ENCODE assay signal across 1 cellular context in the genomic region with DNA sequence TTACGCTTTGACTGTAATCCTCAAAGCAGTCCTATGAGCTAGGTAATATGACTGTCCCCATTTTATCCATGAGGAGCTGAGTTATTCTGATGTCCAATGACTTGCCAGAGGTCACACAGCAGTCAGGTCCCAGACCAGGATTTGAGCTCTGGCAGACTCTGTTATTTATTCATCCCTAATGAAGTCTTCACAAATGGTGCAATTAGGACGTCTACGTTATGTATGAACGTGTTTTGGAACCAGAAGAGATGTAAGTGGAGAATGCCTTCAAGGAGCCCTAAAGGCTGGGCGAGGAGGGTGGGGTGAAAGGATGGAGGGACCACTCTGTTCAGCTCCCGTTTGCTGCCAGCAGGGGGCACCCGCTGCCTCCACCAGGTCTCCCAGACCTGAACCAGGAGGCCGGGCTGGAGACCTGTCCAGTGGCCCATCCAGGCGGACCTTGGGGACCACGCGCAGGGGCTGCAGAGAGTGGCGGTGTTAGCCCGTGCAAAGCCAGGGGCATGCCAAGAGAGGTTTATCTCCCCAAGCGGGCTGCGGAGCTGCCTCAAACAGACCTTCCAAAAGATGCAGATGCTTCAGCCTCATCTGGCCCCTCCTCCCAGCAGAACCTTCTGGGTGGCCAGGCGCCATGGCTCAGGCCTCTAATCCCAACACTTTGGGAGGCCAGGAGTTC.
TF ChIP-seq lines count a peak whose summit lies in the region.

No MANE protein-coding gene starts in this region.

TF ChIP-seq in HepG2, 621 proteins besides CTCF, POLR2A, EP300 and RAD21 (continued from another document and continues in another):
- TF ChIP-seq, protein P1, sequence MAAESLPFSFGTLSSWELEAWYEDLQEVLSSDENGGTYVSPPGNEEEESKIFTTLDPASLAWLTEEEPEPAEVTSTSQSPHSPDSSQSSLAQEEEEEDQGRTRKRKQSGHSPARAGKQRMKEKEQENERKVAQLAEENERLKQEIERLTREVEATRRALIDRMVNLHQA (CRISPR knock-in tag; IDR thresholded peaks at IDR 0.05) = no peak
- TF ChIP-seq SATB2 (CRISPR knock-in tag; IDR thresholded peaks at IDR 0.05) = no peak
- TF ChIP-seq HIVEP1 (CRISPR knock-in tag; IDR thresholded peaks at IDR 0.05) = no peak
- no peak for TF ChIP-seq CCAR2 (optimal IDR thresholded peaks at IDR 0.05; ENCODE audit: low read depth, low read length)
- no peak for TF ChIP-seq ZNF773 (CRISPR knock-in tag; IDR thresholded peaks at IDR 0.05; ENCODE audit: borderline replicate concordance)
- TF ChIP-seq ZNF10 (CRISPR knock-in tag; IDR thresholded peaks at IDR 0.05; ENCODE audit: borderline replicate concordance, low read depth) = no peak
- TF ChIP-seq, protein P2, sequence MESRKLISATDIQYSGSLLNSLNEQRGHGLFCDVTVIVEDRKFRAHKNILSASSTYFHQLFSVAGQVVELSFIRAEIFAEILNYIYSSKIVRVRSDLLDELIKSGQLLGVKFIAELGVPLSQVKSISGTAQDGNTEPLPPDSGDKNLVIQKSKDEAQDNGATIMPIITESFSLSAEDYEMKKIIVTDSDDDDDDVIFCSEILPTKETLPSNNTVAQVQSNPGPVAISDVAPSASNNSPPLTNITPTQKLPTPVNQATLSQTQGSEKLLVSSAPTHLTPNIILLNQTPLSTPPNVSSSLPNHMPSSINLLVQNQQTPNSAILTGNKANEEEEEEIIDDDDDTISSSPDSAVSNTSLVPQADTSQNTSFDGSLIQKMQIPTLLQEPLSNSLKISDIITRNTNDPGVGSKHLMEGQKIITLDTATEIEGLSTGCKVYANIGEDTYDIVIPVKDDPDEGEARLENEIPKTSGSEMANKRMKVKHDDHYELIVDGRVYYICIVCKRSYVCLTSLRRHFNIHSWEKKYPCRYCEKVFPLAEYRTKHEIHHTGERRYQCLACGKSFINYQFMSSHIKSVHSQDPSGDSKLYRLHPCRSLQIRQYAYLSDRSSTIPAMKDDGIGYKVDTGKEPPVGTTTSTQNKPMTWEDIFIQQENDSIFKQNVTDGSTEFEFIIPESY (CRISPR knock-in tag; IDR thresholded peaks at IDR 0.05) = no peak
- TF ChIP-seq FOXK2 (IDR thresholded peaks at IDR 0.05) = no peak
- TF ChIP-seq NFYC (CRISPR knock-in tag; IDR thresholded peaks at IDR 0.05) = no peak
- TF ChIP-seq ARHGAP35 (CRISPR knock-in tag; IDR thresholded peaks at IDR 0.05; ENCODE audit: borderline replicate concordance) = no peak; the same call in 1 of the 2 replicates
- no peak for TF ChIP-seq PAWR (CRISPR knock-in tag; IDR thresholded peaks at IDR 0.05; ENCODE audit: borderline replicate concordance)
- TF ChIP-seq MZF1 (CRISPR knock-in tag; IDR thresholded peaks at IDR 0.05; ENCODE audit: borderline replicate concordance) = no peak
- TF ChIP-seq GTF2F1 (IDR thresholded peaks at IDR 0.05; ENCODE audit: low read length) = no peak
- TF ChIP-seq NFIB (CRISPR knock-in tag; IDR thresholded peaks at IDR 0.05; ENCODE audit: borderline replicate concordance) = no peak
- TF ChIP-seq KLF16 (CRISPR knock-in tag; IDR thresholded peaks at IDR 0.05) = no peak; a peak in 1 of 4 replicates
- no peak for TF ChIP-seq POLR2AphosphoS2 (IDR thresholded peaks at IDR 0.05; ENCODE audit: low read depth, low read length)
- no peak for TF ChIP-seq HMGA1 (CRISPR knock-in tag; conservative IDR thresholded peaks at IDR 0.05)
- 0 out of 2 replicates have a peak, but pooled peaks have one; percentile 21 for TF ChIP-seq ZNF616 (CRISPR knock-in tag; IDR thresholded peaks at IDR 0.05; ENCODE audit: low read depth)
- TF ChIP-seq ZFP36 (IDR thresholded peaks at IDR 0.05; ENCODE audit: borderline replicate concordance, low read depth, low read length, partially characterized antibody) = peak; percentile 8
- TF ChIP-seq, protein P3, sequence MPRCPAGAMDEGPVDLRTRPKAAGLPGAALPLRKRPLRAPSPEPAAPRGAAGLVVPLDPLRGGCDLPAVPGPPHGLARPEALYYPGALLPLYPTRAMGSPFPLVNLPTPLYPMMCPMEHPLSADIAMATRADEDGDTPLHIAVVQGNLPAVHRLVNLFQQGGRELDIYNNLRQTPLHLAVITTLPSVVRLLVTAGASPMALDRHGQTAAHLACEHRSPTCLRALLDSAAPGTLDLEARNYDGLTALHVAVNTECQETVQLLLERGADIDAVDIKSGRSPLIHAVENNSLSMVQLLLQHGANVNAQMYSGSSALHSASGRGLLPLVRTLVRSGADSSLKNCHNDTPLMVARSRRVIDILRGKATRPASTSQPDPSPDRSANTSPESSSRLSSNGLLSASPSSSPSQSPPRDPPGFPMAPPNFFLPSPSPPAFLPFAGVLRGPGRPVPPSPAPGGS (CRISPR knock-in tag; IDR thresholded peaks at IDR 0.05) = 0 out of 2 replicates have a peak, but pooled peaks have one; percentile 43
- no peak for TF ChIP-seq ZNF263 (CRISPR knock-in tag; IDR thresholded peaks at IDR 0.05)
- TF ChIP-seq KAT7 (CRISPR knock-in tag; IDR thresholded peaks at IDR 0.05; ENCODE audit: borderline replicate concordance) = no peak
- TF ChIP-seq, protein P4, sequence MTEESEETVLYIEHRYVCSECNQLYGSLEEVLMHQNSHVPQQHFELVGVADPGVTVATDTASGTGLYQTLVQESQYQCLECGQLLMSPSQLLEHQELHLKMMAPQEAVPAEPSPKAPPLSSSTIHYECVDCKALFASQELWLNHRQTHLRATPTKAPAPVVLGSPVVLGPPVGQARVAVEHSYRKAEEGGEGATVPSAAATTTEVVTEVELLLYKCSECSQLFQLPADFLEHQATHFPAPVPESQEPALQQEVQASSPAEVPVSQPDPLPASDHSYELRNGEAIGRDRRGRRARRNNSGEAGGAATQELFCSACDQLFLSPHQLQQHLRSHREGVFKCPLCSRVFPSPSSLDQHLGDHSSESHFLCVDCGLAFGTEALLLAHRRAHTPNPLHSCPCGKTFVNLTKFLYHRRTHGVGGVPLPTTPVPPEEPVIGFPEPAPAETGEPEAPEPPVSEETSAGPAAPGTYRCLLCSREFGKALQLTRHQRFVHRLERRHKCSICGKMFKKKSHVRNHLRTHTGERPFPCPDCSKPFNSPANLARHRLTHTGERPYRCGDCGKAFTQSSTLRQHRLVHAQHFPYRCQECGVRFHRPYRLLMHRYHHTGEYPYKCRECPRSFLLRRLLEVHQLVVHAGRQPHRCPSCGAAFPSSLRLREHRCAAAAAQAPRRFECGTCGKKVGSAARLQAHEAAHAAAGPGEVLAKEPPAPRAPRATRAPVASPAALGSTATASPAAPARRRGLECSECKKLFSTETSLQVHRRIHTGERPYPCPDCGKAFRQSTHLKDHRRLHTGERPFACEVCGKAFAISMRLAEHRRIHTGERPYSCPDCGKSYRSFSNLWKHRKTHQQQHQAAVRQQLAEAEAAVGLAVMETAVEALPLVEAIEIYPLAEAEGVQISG (CRISPR knock-in tag; IDR thresholded peaks at IDR 0.05) = 0 out of 2 replicates have a peak, but pooled peaks have one; percentile 32
- TF ChIP-seq SMARCE1 (IDR thresholded peaks at IDR 0.05; ENCODE audit: borderline replicate concordance) = no peak
- no peak for TF ChIP-seq MEIS1 (CRISPR knock-in tag; IDR thresholded peaks at IDR 0.05; ENCODE audit: borderline replicate concordance)
- TF ChIP-seq KLF11 (CRISPR knock-in tag; IDR thresholded peaks at IDR 0.05) = no peak
- no peak for TF ChIP-seq ZNF766 (CRISPR knock-in tag; IDR thresholded peaks at IDR 0.05; ENCODE audit: borderline replicate concordance)
- no peak for TF ChIP-seq ZKSCAN8 (CRISPR knock-in tag; IDR thresholded peaks at IDR 0.05; ENCODE audit: borderline replicate concordance)
- no peak for TF ChIP-seq ZNF264 (CRISPR knock-in tag; IDR thresholded peaks at IDR 0.05)
- no peak for TF ChIP-seq PTBP1 (IDR thresholded peaks at IDR 0.05; ENCODE audit: low read depth, low read length, poor library complexity, severe bottlenecking)
- TF ChIP-seq ZNF746 (CRISPR knock-in tag; IDR thresholded peaks at IDR 0.05) = no peak
- TF ChIP-seq GATAD2A (CRISPR knock-in tag; IDR thresholded peaks at IDR 0.05) = peak; percentile 21; the same call in 1 of the 2 replicates
- no peak for TF ChIP-seq KLF6 (CRISPR knock-in tag; IDR thresholded peaks at IDR 0.05)
- TF ChIP-seq AHR (CRISPR knock-in tag; IDR thresholded peaks at IDR 0.05) = no peak
- TF ChIP-seq ZFAT (CRISPR knock-in tag; conservative IDR thresholded peaks at IDR 0.05) = no peak
- TF ChIP-seq ETV6 (CRISPR knock-in tag; conservative IDR thresholded peaks at IDR 0.05) = no peak
- no peak for TF ChIP-seq ZNF891 (CRISPR knock-in tag; IDR thresholded peaks at IDR 0.05)
- no peak for TF ChIP-seq TRIM24 (CRISPR knock-in tag; IDR thresholded peaks at IDR 0.05)
- no peak for TF ChIP-seq KLF12 (CRISPR knock-in tag; IDR thresholded peaks at IDR 0.05; ENCODE audit: borderline replicate concordance)
- TF ChIP-seq ZNF572 (CRISPR knock-in tag; IDR thresholded peaks at IDR 0.05) = no peak
- TF ChIP-seq FOXA3 (CRISPR knock-in tag; IDR thresholded peaks at IDR 0.05) = no peak
- TF ChIP-seq HNRNPH1 (optimal IDR thresholded peaks at IDR 0.05; ENCODE audit: low read depth, low read length) = no peak
- TF ChIP-seq DNMT3B (CRISPR knock-in tag; conservative IDR thresholded peaks at IDR 0.05) = no peak
- no peak for TF ChIP-seq MAFG (CRISPR knock-in tag; IDR thresholded peaks at IDR 0.05)
- no peak for TF ChIP-seq PPARG (CRISPR knock-in tag; conservative IDR thresholded peaks at IDR 0.05)
- no peak for TF ChIP-seq ZFP37 (CRISPR knock-in tag; IDR thresholded peaks at IDR 0.05; ENCODE audit: borderline replicate concordance)
- TF ChIP-seq, protein P5, sequence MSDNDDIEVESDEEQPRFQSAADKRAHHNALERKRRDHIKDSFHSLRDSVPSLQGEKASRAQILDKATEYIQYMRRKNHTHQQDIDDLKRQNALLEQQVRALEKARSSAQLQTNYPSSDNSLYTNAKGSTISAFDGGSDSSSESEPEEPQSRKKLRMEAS (IDR thresholded peaks at IDR 0.05) = no peak
- no peak; the same call in 1 of the 2 replicates for TF ChIP-seq ZNF235 (CRISPR knock-in tag; IDR thresholded peaks at IDR 0.05; ENCODE audit: borderline replicate concordance)
- TF ChIP-seq, protein P6, sequence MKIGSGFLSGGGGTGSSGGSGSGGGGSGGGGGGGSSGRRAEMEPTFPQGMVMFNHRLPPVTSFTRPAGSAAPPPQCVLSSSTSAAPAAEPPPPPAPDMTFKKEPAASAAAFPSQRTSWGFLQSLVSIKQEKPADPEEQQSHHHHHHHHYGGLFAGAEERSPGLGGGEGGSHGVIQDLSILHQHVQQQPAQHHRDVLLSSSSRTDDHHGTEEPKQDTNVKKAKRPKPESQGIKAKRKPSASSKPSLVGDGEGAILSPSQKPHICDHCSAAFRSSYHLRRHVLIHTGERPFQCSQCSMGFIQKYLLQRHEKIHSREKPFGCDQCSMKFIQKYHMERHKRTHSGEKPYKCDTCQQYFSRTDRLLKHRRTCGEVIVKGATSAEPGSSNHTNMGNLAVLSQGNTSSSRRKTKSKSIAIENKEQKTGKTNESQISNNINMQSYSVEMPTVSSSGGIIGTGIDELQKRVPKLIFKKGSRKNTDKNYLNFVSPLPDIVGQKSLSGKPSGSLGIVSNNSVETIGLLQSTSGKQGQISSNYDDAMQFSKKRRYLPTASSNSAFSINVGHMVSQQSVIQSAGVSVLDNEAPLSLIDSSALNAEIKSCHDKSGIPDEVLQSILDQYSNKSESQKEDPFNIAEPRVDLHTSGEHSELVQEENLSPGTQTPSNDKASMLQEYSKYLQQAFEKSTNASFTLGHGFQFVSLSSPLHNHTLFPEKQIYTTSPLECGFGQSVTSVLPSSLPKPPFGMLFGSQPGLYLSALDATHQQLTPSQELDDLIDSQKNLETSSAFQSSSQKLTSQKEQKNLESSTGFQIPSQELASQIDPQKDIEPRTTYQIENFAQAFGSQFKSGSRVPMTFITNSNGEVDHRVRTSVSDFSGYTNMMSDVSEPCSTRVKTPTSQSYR (CRISPR knock-in tag; IDR thresholded peaks at IDR 0.05; ENCODE audit: borderline replicate concordance) = no peak
- no peak for TF ChIP-seq HDAC6 (IDR thresholded peaks at IDR 0.05; ENCODE audit: low read depth, low read length)
- no peak for TF ChIP-seq ZNF850 (CRISPR knock-in tag; conservative IDR thresholded peaks at IDR 0.05)
- TF ChIP-seq, protein P7, sequence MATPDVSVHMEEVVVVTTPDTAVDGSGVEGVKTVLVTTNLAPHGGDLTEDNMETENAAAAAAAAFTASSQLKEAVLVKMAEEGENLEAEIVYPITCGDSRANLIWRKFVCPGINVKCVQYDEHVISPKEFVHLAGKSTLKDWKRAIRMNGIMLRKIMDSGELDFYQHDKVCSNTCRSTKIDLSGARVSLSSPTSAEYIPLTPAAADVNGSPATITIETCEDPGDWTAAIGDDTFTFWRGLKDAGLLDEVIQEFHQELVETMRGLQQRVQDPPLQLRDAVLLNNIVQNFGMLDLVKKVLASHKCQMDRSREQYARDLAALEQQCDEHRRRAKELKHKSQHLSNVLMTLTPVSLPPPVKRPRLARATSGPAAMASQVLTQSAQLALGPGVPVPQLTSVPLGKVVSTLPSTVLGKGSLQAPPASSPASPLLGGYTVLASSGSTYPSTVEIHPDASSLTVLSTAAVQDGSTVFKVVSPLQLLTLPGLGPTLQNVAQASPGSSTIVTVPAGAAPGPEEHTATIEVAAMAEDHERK (CRISPR knock-in tag; IDR thresholded peaks at IDR 0.05; ENCODE audit: low read depth) = no peak
- TF ChIP-seq ZNF121 (CRISPR knock-in tag; IDR thresholded peaks at IDR 0.05) = no peak
- peak; percentile 42; the same call in 1 of the 2 replicates for TF ChIP-seq SRY (CRISPR knock-in tag; IDR thresholded peaks at IDR 0.05)
- no peak for TF ChIP-seq ZNF562 (CRISPR knock-in tag; IDR thresholded peaks at IDR 0.05; ENCODE audit: borderline replicate concordance)
- TF ChIP-seq FOXM1 (CRISPR knock-in tag; IDR thresholded peaks at IDR 0.05) = no peak
- TF ChIP-seq, protein P8, sequence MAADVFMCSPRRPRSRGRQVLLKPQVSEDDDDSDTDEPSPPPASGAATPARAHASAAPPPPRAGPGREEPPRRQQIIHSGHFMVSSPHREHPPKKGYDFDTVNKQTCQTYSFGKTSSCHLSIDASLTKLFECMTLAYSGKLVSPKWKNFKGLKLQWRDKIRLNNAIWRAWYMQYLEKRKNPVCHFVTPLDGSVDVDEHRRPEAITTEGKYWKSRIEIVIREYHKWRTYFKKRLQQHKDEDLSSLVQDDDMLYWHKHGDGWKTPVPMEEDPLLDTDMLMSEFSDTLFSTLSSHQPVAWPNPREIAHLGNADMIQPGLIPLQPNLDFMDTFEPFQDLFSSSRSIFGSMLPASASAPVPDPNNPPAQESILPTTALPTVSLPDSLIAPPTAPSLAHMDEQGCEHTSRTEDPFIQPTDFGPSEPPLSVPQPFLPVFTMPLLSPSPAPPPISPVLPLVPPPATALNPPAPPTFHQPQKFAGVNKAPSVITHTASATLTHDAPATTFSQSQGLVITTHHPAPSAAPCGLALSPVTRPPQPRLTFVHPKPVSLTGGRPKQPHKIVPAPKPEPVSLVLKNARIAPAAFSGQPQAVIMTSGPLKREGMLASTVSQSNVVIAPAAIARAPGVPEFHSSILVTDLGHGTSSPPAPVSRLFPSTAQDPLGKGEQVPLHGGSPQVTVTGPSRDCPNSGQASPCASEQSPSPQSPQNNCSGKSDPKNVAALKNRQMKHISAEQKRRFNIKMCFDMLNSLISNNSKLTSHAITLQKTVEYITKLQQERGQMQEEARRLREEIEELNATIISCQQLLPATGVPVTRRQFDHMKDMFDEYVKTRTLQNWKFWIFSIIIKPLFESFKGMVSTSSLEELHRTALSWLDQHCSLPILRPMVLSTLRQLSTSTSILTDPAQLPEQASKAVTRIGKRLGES (CRISPR knock-in tag; IDR thresholded peaks at IDR 0.05; ENCODE audit: borderline replicate concordance) = no peak
